Comparison of ENCODE assay signal across 14 cellular contexts in the genomic region with DNA sequence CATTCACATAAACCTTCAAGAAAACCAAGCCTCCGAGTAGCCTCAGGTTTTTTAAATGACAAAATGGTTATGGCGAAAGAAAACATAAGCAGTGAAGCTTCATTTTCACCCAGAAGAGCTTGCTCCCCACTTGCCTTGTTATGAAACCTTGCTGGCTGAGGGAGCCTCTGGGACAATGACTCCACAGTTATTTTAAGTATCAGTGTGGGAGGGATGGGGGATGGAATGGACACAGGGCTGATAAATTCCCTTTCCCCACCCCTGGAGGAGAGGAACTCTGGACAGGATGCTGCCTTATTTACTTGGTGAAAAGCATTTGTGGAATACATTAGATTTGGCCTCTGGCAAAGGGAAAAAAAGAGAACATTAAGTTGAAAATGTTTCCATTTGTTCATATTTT.
A peak's percentile ranks its signal among the peaks of the same experiment; 100 is the strongest.
DNase-seq lines count a peak whose midpoint lies in the region; ATAC-seq, FAIRE-seq and TF ChIP-seq lines count a peak whose summit lies in the region.
"Had no signal": no experiment of that assay in that cellular context is flagged by ENCODE, and none has a peak within 500 bp of the region (broad histone marks: within the 10 kb centered on the region; RNA-seq: fewer than 3 reads in every experiment).

No MANE protein-coding gene starts in this region.

- H3K4me3 ChIP-seq in fibroblast of mammary gland (ENCODE audit: control insufficient read depth, low read depth, low read length) (no peak overlapping the region), mesenchymal stem cell (ENCODE audit: insufficient read depth in 1 of 2, low read depth in 1 of 2, low read length in 2 of 2) (peak overlapping the region in 1 of 2 experiments; percentile 21)

- no peak for FAIRE-seq in GM19239 (lab: Jason Lieb, UNC)

- no peaks in the 10 kb centered on the region for H3K36me3 Mint-ChIP-seq in type B pancreatic cell
- no peaks in the 10 kb centered on the region for H3K36me3 Mint-ChIP-seq in activated naive CD8-positive, alpha-beta T cell treated with anti-CD3 and anti-CD28 coated beads, Interleukin-2, amount 50 U/mL, for 24 hours (ENCODE audit: low read depth)

- no peak overlapping the region for H2BK12ac ChIP-seq in mesenchymal stem cell (ENCODE audit: low read length in 2 of 2)

- DNase-seq in HuH-7.5 (ENCODE audit: low spot score) (peak; percentile 5), fibroblast of mammary gland (ENCODE audit: low read depth) (peak; percentile 55), mesenchymal stem cell (peak; percentile 29), type B pancreatic cell (ENCODE audit: extremely low spot score, unreplicated experiment) (no peak), GM19239 (ENCODE audit: insufficient read length, low spot score) (no peak), GM19238 (ENCODE audit: insufficient read length, low spot score) (no peak)
- DNase-seq in activated naive CD8-positive, alpha-beta T cell treated with anti-CD3 and anti-CD28 coated beads, Interleukin-2, amount 50 U/mL, for 24 hours, result no peak
- DNase-seq: activated CD4-positive, alpha-beta T cell treated with anti-CD3 and anti-CD28 coated beads, Interleukin-2, amount 10 ng/mL, durations not matched to agents 7 days and 5 days; Caco-2; endodermal cell; Kasumi-1; PC-3; T-helper 1 cell had no signal

- H3K9me3 Mint-ChIP-seq in type B pancreatic cell, result no peaks in the 10 kb centered on the region
- no peaks in the 10 kb centered on the region for H3K9me3 Mint-ChIP-seq in activated naive CD8-positive, alpha-beta T cell treated with anti-CD3 and anti-CD28 coated beads, Interleukin-2, amount 50 U/mL, for 24 hours
- H3K9me3 Mint-ChIP-seq: activated CD4-positive, alpha-beta T cell treated with anti-CD3 and anti-CD28 coated beads, Interleukin-2, amount 10 ng/mL, durations not matched to agents 7 days and 5 days; activated T-helper 1 cell treated with anti-CD3 and anti-CD28 coated beads, Interleukin-12 subunit alpha, Interleukin-12 subunit beta, Interleukin-2, Interleukin-4 antibody, amounts not matched to agents 30 ng/mL and 10 ng/mL and 1 ng/mL, durations not matched to agents 14 hours and 24 hours and 36 hours; endodermal cell had no signal

- H3K4me1 Mint-ChIP-seq in type B pancreatic cell (ENCODE audit: unreplicated experiment), result peaks cover 9% of the 10 kb centered on the region
- no peaks in the 10 kb centered on the region for H3K4me1 Mint-ChIP-seq in activated naive CD8-positive, alpha-beta T cell treated with anti-CD3 and anti-CD28 coated beads, Interleukin-2, amount 50 U/mL, for 24 hours
- H3K4me1 Mint-ChIP-seq: activated CD4-positive, alpha-beta T cell treated with anti-CD3 and anti-CD28 coated beads, Interleukin-2, amount 10 ng/mL, durations not matched to agents 7 days and 5 days had no signal

- H3K23ac ChIP-seq in mesenchymal stem cell (ENCODE audit: low read length in 2 of 2), result no peak overlapping the region

- H3K79me1 ChIP-seq in mesenchymal stem cell (replicated peaks; ENCODE audit: low read length, poor library complexity, severe bottlenecking), result no peaks in the 10 kb centered on the region

- H4K91ac ChIP-seq in mesenchymal stem cell (ENCODE audit: low read length), result no peak overlapping the region

- H3K4ac ChIP-seq in mesenchymal stem cell (ENCODE audit: low read depth in 1 of 2, low read length in 2 of 2), result no peak overlapping the region

- no peaks in the 10 kb centered on the region for H3K4me1 ChIP-seq in mesenchymal stem cell (ENCODE audit: control insufficient read depth, insufficient read depth, low read depth, low read length)
- H3K4me1 ChIP-seq: Caco-2 had no signal

- no peak for ATAC-seq in activated naive CD8-positive, alpha-beta T cell treated with anti-CD3 and anti-CD28 coated beads, Interleukin-2, amount 50 U/mL, for 24 hours
- ATAC-seq: PC-3 had no signal

- peak overlapping the region; percentile 78 for H3K9ac ChIP-seq in mesenchymal stem cell (ENCODE audit: low read length)

- no peaks in the 10 kb centered on the region for H3K36me3 ChIP-seq in mesenchymal stem cell (ENCODE audit: control insufficient read depth in 1 of 2, insufficient read depth in 2 of 2, low read depth in 1 of 2, low read length in 2 of 2)

- no peak overlapping the region for H4K8ac ChIP-seq in mesenchymal stem cell (ENCODE audit: low read length)

- H3K4me3 Mint-ChIP-seq in type B pancreatic cell, result no peak overlapping the region
- H3K4me3 Mint-ChIP-seq in activated naive CD8-positive, alpha-beta T cell treated with anti-CD3 and anti-CD28 coated beads, Interleukin-2, amount 50 U/mL, for 24 hours, result no peak overlapping the region
- H3K4me3 Mint-ChIP-seq: activated CD4-positive, alpha-beta T cell treated with anti-CD3 and anti-CD28 coated beads, Interleukin-2, amount 10 ng/mL, durations not matched to agents 7 days and 5 days; activated T-helper 1 cell treated with anti-CD3 and anti-CD28 coated beads, Interleukin-12 subunit alpha, Interleukin-12 subunit beta, Interleukin-2, Interleukin-4 antibody, amounts not matched to agents 30 ng/mL and 10 ng/mL and 1 ng/mL, durations not matched to agents 14 hours and 24 hours and 36 hours; endodermal cell had no signal

- no peaks in the 10 kb centered on the region for H3K27me3 ChIP-seq in mesenchymal stem cell (ENCODE audit: control insufficient read depth in 1 of 2, insufficient read depth in 1 of 2, low read length in 2 of 2)

- no peak overlapping the region for H2BK15ac ChIP-seq in mesenchymal stem cell (ENCODE audit: low read depth, poor library complexity, severe bottlenecking)

- no peak overlapping the region for H3K4me2 ChIP-seq in mesenchymal stem cell (ENCODE audit: low read length, poor library complexity, severe bottlenecking)

- no peaks in the 10 kb centered on the region for H3K9me3 ChIP-seq in mesenchymal stem cell (ENCODE audit: control insufficient read depth, low read length)
- H3K9me3 ChIP-seq: Caco-2 had no signal

- no peak overlapping the region for H3K14ac ChIP-seq in mesenchymal stem cell (ENCODE audit: low read length in 2 of 2)

- WGBS in mesenchymal stem cell, result 88% methylated on average over 2 of the region's 2 CpGs

- H2AFZ ChIP-seq in mesenchymal stem cell (ENCODE audit: low read depth, low read length), result no peak overlapping the region

- no peak for TF ChIP-seq CTCF in fibroblast of mammary gland (conservative IDR thresholded peaks at IDR 0.05; ENCODE audit: control insufficient read depth, insufficient read depth, low read depth, low read length)
- TF ChIP-seq CTCF in type B pancreatic cell (conservative IDR thresholded peaks at IDR 0.05), result no peak

- H2AK5ac ChIP-seq in mesenchymal stem cell (ENCODE audit: low read length, severe bottlenecking), result no peak overlapping the region

- peak overlapping the region; percentile 18 for H3K27ac Mint-ChIP-seq in type B pancreatic cell
- H3K27ac Mint-ChIP-seq in activated naive CD8-positive, alpha-beta T cell treated with anti-CD3 and anti-CD28 coated beads, Interleukin-2, amount 50 U/mL, for 24 hours, result no peak overlapping the region
- H3K27ac Mint-ChIP-seq: activated CD4-positive, alpha-beta T cell treated with anti-CD3 and anti-CD28 coated beads, Interleukin-2, amount 10 ng/mL, durations not matched to agents 7 days and 5 days; activated T-helper 1 cell treated with anti-CD3 and anti-CD28 coated beads, Interleukin-12 subunit alpha, Interleukin-12 subunit beta, Interleukin-2, Interleukin-4 antibody, amounts not matched to agents 30 ng/mL and 10 ng/mL and 1 ng/mL, durations not matched to agents 14 hours and 24 hours and 36 hours; endodermal cell had no signal

- no peak overlapping the region for H2BK5ac ChIP-seq in mesenchymal stem cell (ENCODE audit: low read depth, low read length, poor library complexity, severe bottlenecking)

- no peak overlapping the region for H3K18ac ChIP-seq in mesenchymal stem cell (ENCODE audit: low read depth in 1 of 2, low read length in 2 of 2)

- H3K27me3 Mint-ChIP-seq in type B pancreatic cell, result no peaks in the 10 kb centered on the region
- no peaks in the 10 kb centered on the region for H3K27me3 Mint-ChIP-seq in activated naive CD8-positive, alpha-beta T cell treated with anti-CD3 and anti-CD28 coated beads, Interleukin-2, amount 50 U/mL, for 24 hours
- H3K27me3 Mint-ChIP-seq: activated CD4-positive, alpha-beta T cell treated with anti-CD3 and anti-CD28 coated beads, Interleukin-2, amount 10 ng/mL, durations not matched to agents 7 days and 5 days had no signal

- H3K27ac ChIP-seq in mesenchymal stem cell (ENCODE audit: low read length, poor library complexity, severe bottlenecking), result no peak overlapping the region

- no peak overlapping the region for H2BK120ac ChIP-seq in mesenchymal stem cell (ENCODE audit: low read depth, low read length)

Comparison
In these comparisons a context has a peak if more than half of its experiments do, and no peak if none do; other contexts are left out.
1. DNase-seq: peak in HuH-7.5 (single experiment), fibroblast of mammary gland (single experiment) and mesenchymal stem cell (single experiment); none in type B pancreatic cell (single experiment), GM19239 (single experiment), GM19238 (single experiment) and activated naive CD8-positive, alpha-beta T cell treated with anti-CD3 and anti-CD28 coated beads, Interleukin-2, amount 50 U/mL, for 24 hours (single experiment).